In genomic region chr4:118931791-118932190, GRCh38 we compare ENCODE assay signal across 27 cellular contexts.
"Had no signal": no experiment of that assay in that cellular context is flagged by ENCODE, and none has a peak within 500 bp of the region (broad histone marks: within the 10 kb centered on the region; RNA-seq: fewer than 3 reads in every experiment).

No MANE protein-coding gene starts in this region.

- H3K27ac ChIP-seq: neutrophil, prostate gland, right atrium auricular region, skin epidermis, upper lobe of left lung had no signal

- ATAC-seq: activated CD4-positive, alpha-beta T cell treated with anti-CD3 and anti-CD28 coated beads for 36 hours; activated T-cell treated with anti-CD3 and anti-CD28 coated beads, Interleukin-2, amount 50 U/mL, for 4 hours; heart left ventricle; left cardiac atrium; stimulated activated naive B cell treated with anti-CD40 and anti-IgM and Interleukin-4, amounts not matched to agents 10 μg/mL and 1 μg/mL and 100 μg/mL, for 72 hours had no signal

- H3K27me3 ChIP-seq: heart left ventricle, neutrophil, ovary, right atrium auricular region, upper lobe of left lung had no signal

- H3K36me3 ChIP-seq: heart left ventricle, neutrophil, ovary, prostate gland, right atrium auricular region, upper lobe of left lung had no signal

- H3K36me3 Mint-ChIP-seq: activated naive CD8-positive, alpha-beta T cell treated with anti-CD3 and anti-CD28 coated beads, Interleukin-2, amount 10 ng/mL, durations not matched to agents 7 days and 5 days; brain; memory B cell; stimulated activated naive B cell treated with anti-CD40 and anti-IgM and Interleukin-4, amounts not matched to agents 10 μg/mL and 1 μg/mL and 100 μg/mL, for 72 hours had no signal

- H3K27me3 Mint-ChIP-seq: brain, memory B cell had no signal

- H3K4me3 Mint-ChIP-seq: activated B cell treated with CpG ODN at 0.5 μM for 24 hours; activated CD4-positive, alpha-beta T cell treated with anti-CD3 and anti-CD28 coated beads for 36 hours; activated naive CD4-positive, alpha-beta T cell treated with anti-CD3 and anti-CD28 coated beads for 36 hours; activated naive CD8-positive, alpha-beta T cell treated with anti-CD3 and anti-CD28 coated beads, Interleukin-2, amount 10 ng/mL, durations not matched to agents 7 days and 5 days; activated T-cell treated with anti-CD3 and anti-CD28 coated beads, Interleukin-2, amount 50 U/mL, for 4 hours; brain; memory B cell; nephron; stimulated activated naive B cell treated with anti-CD40 and anti-IgM and Interleukin-4, amounts not matched to agents 10 μg/mL and 1 μg/mL and 100 μg/mL, for 72 hours had no signal

- H3K4me1 ChIP-seq: prostate gland, upper lobe of left lung had no signal

- DNase-seq: activated B cell treated with CpG ODN at 0.5 μM for 24 hours; activated CD4-positive, alpha-beta T cell treated with anti-CD3 and anti-CD28 coated beads for 36 hours; activated CD4-positive, alpha-beta T cell treated with anti-CD3 and anti-CD28 coated beads, Interleukin-2, amount 50 U/mL, for 4 hours; activated CD8-positive, alpha-beta memory T cell treated with anti-CD3 and anti-CD28 coated beads for 24 hours; activated CD8-positive, alpha-beta memory T cell treated with anti-CD3 and anti-CD28 coated beads, Interleukin-2, amount 50 U/mL, for 4 hours; activated effector memory CD4-positive, alpha-beta T cell treated with Interleukin-2 at 50 U/mL for 16 hours; activated naive CD4-positive, alpha-beta T cell treated with anti-CD3 and anti-CD28 coated beads for 36 hours; activated naive CD8-positive, alpha-beta T cell treated with anti-CD3 and anti-CD28 coated beads, Interleukin-2, amount 10 ng/mL, durations not matched to agents 7 days and 5 days; activated T-cell treated with anti-CD3 and anti-CD28 coated beads, Interleukin-2, amount 50 U/mL, for 4 hours; amygdala; caudate nucleus; effector memory CD4-positive, alpha-beta T cell; heart left ventricle; islet precursor cell; left cardiac atrium; ovary; stimulated activated CD4-positive, alpha-beta T cell treated with anti-CD3 and anti-CD28 coated beads, Interleukin-2, amount 100 ng/mL, for 24 hours; stimulated activated naive B cell treated with anti-CD40 and anti-IgM and Interleukin-4, amounts not matched to agents 10 μg/mL and 1 μg/mL and 100 μg/mL, for 72 hours; T1000; upper lobe of left lung had no signal

- H3K9me3 Mint-ChIP-seq: activated B cell treated with CpG ODN at 0.5 μM for 24 hours; activated naive CD4-positive, alpha-beta T cell treated with anti-CD3 and anti-CD28 coated beads for 36 hours; activated naive CD8-positive, alpha-beta T cell treated with anti-CD3 and anti-CD28 coated beads, Interleukin-2, amount 10 ng/mL, durations not matched to agents 7 days and 5 days; activated T-cell treated with anti-CD3 and anti-CD28 coated beads, Interleukin-2, amount 50 U/mL, for 4 hours; brain; memory B cell; nephron; stimulated activated naive B cell treated with anti-CD40 and anti-IgM and Interleukin-4, amounts not matched to agents 10 μg/mL and 1 μg/mL and 100 μg/mL, for 72 hours had no signal

- H3K9me3 ChIP-seq: heart left ventricle, neutrophil, ovary, prostate gland, right atrium auricular region, upper lobe of left lung had no signal

- H3K4me1 Mint-ChIP-seq: activated B cell treated with CpG ODN at 0.5 μM for 24 hours; activated CD4-positive, alpha-beta T cell treated with anti-CD3 and anti-CD28 coated beads for 36 hours; activated naive CD8-positive, alpha-beta T cell treated with anti-CD3 and anti-CD28 coated beads, Interleukin-2, amount 10 ng/mL, durations not matched to agents 7 days and 5 days; memory B cell; stimulated activated naive B cell treated with anti-CD40 and anti-IgM and Interleukin-4, amounts not matched to agents 10 μg/mL and 1 μg/mL and 100 μg/mL, for 72 hours had no signal

- H3K4me3 ChIP-seq: heart left ventricle, ovary, prostate gland, right atrium auricular region, skin epidermis, upper lobe of left lung had no signal

- H3K27ac Mint-ChIP-seq: activated B cell treated with CpG ODN at 0.5 μM for 24 hours; activated CD4-positive, alpha-beta T cell treated with anti-CD3 and anti-CD28 coated beads for 36 hours; activated naive CD4-positive, alpha-beta T cell treated with anti-CD3 and anti-CD28 coated beads for 36 hours; activated naive CD8-positive, alpha-beta T cell treated with anti-CD3 and anti-CD28 coated beads, Interleukin-2, amount 10 ng/mL, durations not matched to agents 7 days and 5 days; brain; memory B cell; stimulated activated naive B cell treated with anti-CD40 and anti-IgM and Interleukin-4, amounts not matched to agents 10 μg/mL and 1 μg/mL and 100 μg/mL, for 72 hours had no signal
